In the genomic region with DNA sequence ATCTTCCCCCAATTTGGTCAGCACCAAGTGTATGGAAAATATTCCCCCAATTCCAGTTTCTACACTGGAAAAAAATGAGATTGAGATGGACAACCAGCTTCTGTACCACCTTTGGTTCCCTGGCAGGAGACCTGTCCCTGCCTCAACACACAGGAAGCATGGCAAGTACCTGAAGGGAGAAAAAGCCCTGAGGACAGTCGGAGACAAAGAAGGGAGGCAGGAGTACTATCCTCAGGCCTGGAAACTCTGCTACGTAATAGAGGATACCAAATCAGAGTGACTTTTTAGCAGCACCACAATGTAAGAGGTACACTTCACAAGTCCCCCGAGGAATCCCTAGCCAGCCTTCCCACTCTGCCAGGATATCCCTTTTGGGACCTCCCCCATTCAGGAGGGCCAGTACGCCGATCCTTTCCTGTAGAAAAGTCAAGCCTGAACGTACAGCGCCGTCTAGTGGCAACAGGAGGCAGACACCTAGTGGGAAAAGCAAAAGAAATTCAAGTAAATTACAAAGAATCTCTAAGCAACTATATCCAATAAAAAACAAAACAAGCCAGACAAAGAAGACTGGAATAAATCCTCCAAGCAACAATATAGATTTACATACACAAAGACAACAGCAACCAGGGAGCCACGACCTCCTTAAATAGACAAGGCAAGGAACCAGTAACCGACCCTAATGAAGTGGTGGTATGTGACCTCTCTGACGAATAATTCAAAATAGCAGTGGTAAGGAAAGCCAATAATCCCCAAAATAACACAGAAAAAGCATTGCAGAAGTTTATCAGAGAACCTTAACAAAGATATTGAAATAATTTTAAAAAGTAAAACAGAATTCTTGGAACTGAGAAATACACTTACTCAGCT, we compare ENCODE assay signal across 2 cellular contexts.
TF ChIP-seq lines count a peak whose summit lies in the region.

No MANE protein-coding gene starts in this region.

TF ChIP-seq in GM23338, 12 proteins besides CTCF, POLR2A, EP300 and RAD21 (continued from another document and continues in another):
- TF ChIP-seq, protein P1, sequence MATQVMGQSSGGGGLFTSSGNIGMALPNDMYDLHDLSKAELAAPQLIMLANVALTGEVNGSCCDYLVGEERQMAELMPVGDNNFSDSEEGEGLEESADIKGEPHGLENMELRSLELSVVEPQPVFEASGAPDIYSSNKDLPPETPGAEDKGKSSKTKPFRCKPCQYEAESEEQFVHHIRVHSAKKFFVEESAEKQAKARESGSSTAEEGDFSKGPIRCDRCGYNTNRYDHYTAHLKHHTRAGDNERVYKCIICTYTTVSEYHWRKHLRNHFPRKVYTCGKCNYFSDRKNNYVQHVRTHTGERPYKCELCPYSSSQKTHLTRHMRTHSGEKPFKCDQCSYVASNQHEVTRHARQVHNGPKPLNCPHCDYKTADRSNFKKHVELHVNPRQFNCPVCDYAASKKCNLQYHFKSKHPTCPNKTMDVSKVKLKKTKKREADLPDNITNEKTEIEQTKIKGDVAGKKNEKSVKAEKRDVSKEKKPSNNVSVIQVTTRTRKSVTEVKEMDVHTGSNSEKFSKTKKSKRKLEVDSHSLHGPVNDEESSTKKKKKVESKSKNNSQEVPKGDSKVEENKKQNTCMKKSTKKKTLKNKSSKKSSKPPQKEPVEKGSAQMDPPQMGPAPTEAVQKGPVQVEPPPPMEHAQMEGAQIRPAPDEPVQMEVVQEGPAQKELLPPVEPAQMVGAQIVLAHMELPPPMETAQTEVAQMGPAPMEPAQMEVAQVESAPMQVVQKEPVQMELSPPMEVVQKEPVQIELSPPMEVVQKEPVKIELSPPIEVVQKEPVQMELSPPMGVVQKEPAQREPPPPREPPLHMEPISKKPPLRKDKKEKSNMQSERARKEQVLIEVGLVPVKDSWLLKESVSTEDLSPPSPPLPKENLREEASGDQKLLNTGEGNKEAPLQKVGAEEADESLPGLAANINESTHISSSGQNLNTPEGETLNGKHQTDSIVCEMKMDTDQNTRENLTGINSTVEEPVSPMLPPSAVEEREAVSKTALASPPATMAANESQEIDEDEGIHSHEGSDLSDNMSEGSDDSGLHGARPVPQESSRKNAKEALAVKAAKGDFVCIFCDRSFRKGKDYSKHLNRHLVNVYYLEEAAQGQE (IDR thresholded peaks at IDR 0.05; ENCODE audit: unreplicated experiment) = no peak
- TF ChIP-seq POLR2AphosphoS5 (IDR thresholded peaks at IDR 0.05; ENCODE audit: low read depth) (no peak), ZNF462 (CRISPR knock-in tag; IDR thresholded peaks at IDR 0.05) (peak; percentile 92), NANOG (IDR thresholded peaks at IDR 0.05; ENCODE audit: borderline replicate concordance) (no peak), CREB1 (CRISPR knock-in tag; IDR thresholded peaks at IDR 0.05; ENCODE audit: low read depth) (no peak), ZNF114 (CRISPR knock-in tag; IDR thresholded peaks at IDR 0.05) (peak; percentile 55; the same call in 1 of the 2 replicates), EZH2phosphoT487 (IDR thresholded peaks at IDR 0.05; ENCODE audit: unreplicated experiment) (no peak), STAT1 (IDR thresholded peaks at IDR 0.05; ENCODE audit: unreplicated experiment) (no peak)

TF ChIP-seq in H1, 55 proteins besides CTCF, POLR2A, EP300 and RAD21 (continued from another document):
- TF ChIP-seq, protein P2, sequence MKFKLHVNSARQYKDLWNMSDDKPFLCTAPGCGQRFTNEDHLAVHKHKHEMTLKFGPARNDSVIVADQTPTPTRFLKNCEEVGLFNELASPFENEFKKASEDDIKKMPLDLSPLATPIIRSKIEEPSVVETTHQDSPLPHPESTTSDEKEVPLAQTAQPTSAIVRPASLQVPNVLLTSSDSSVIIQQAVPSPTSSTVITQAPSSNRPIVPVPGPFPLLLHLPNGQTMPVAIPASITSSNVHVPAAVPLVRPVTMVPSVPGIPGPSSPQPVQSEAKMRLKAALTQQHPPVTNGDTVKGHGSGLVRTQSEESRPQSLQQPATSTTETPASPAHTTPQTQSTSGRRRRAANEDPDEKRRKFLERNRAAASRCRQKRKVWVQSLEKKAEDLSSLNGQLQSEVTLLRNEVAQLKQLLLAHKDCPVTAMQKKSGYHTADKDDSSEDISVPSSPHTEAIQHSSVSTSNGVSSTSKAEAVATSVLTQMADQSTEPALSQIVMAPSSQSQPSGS (IDR thresholded peaks at IDR 0.05; ENCODE audit: low read length) = 0 out of 2 replicates have a peak, but pooled peaks have one; percentile 30
